13 cellular contexts compared by ENCODE assay signal in genomic region chr19:29675120-29675649, GRCh38. TPM values are rescaled to one million over a fixed set of nuclear protein-coding genes. Genes with fewer than 3 reads are reported as not detected.
A peak's percentile ranks its signal among the peaks of the same experiment; 100 is the strongest.
DNase-seq lines count a peak whose midpoint lies in the region; ATAC-seq and TF ChIP-seq lines count a peak whose summit lies in the region.
"Had no signal": no experiment of that assay in that cellular context is flagged by ENCODE, and none has a peak within 500 bp of the region (broad histone marks: within the 10 kb centered on the region; RNA-seq: fewer than 3 reads in every experiment).

No MANE protein-coding gene starts in this region.

- TF ChIP-seq CTCF in A673 (conservative IDR thresholded peaks at IDR 0.05; ENCODE audit: low read depth, low read length) = no peak

- H3K4me1 Mint-ChIP-seq in activated naive CD8-positive, alpha-beta T cell treated with anti-CD3 and anti-CD28 coated beads, Interleukin-2, amount 10 ng/mL, durations not matched to agents 7 days and 5 days = peaks cover 52% of the 10 kb centered on the region
- H3K4me1 Mint-ChIP-seq in activated naive CD8-positive, alpha-beta T cell treated with anti-CD3 and anti-CD28 coated beads for 36 hours = peaks cover 70% of the 10 kb centered on the region
- H3K4me1 Mint-ChIP-seq in stimulated activated effector memory CD8-positive, alpha-beta T cell treated with anti-CD3 and anti-CD28 coated beads, Interleukin-12 subunit alpha, Interleukin-12 subunit beta, amount 100 ng/mL, for 72 hours = peaks cover 88% of the 10 kb centered on the region

- H3K27ac ChIP-seq in KOPT-K1 (ENCODE audit: low read depth, low read length, poor library complexity, severe bottlenecking) (peak overlapping the region; percentile 92), A673 (ENCODE audit: low read depth, low read length, poor library complexity, severe bottlenecking) (no peak overlapping the region)
- H3K27ac ChIP-seq: ovary had no signal

- no peak overlapping the region for H3K27ac Mint-ChIP-seq in activated naive CD8-positive, alpha-beta T cell treated with anti-CD3 and anti-CD28 coated beads, Interleukin-2, amount 10 ng/mL, durations not matched to agents 7 days and 5 days
- H3K27ac Mint-ChIP-seq in activated naive CD8-positive, alpha-beta T cell treated with anti-CD3 and anti-CD28 coated beads for 36 hours = no peak overlapping the region
- H3K27ac Mint-ChIP-seq in stimulated activated effector memory CD8-positive, alpha-beta T cell treated with anti-CD3 and anti-CD28 coated beads, Interleukin-12 subunit alpha, Interleukin-12 subunit beta, amount 100 ng/mL, for 72 hours = peak overlapping the region; percentile 89

- no peak for ATAC-seq in activated naive CD8-positive, alpha-beta T cell treated with anti-CD3 and anti-CD28 coated beads, Interleukin-2, amount 10 ng/mL, durations not matched to agents 7 days and 5 days (ENCODE audit: low read depth)
- peak; percentile 2 for ATAC-seq in left lobe of liver
- ATAC-seq in stimulated activated effector memory CD8-positive, alpha-beta T cell treated with anti-CD3 and anti-CD28 coated beads, Interleukin-12 subunit alpha, Interleukin-12 subunit beta, amount 100 ng/mL, for 72 hours = no peak
- ATAC-seq: gastroesophageal sphincter; stimulated activated naive CD8-positive, alpha-beta T cell treated with anti-CD3 and anti-CD28 coated beads, Interleukin-15, Interleukin-2, amounts not matched to agents 100 U/mL and 50 U/mL, for 24 hours had no signal

- H3K36me3 Mint-ChIP-seq in activated naive CD8-positive, alpha-beta T cell treated with anti-CD3 and anti-CD28 coated beads, Interleukin-2, amount 10 ng/mL, durations not matched to agents 7 days and 5 days = peaks cover 24% of the 10 kb centered on the region
- peaks cover 38% of the 10 kb centered on the region for H3K36me3 Mint-ChIP-seq in activated naive CD8-positive, alpha-beta T cell treated with anti-CD3 and anti-CD28 coated beads for 36 hours
- peaks cover 88% of the 10 kb centered on the region for H3K36me3 Mint-ChIP-seq in stimulated activated effector memory CD8-positive, alpha-beta T cell treated with anti-CD3 and anti-CD28 coated beads, Interleukin-12 subunit alpha, Interleukin-12 subunit beta, amount 100 ng/mL, for 72 hours

- no peaks in the 10 kb centered on the region for H3K9me3 Mint-ChIP-seq in activated naive CD8-positive, alpha-beta T cell treated with anti-CD3 and anti-CD28 coated beads, Interleukin-2, amount 10 ng/mL, durations not matched to agents 7 days and 5 days
- peaks cover 5% of the 10 kb centered on the region for H3K9me3 Mint-ChIP-seq in activated naive CD8-positive, alpha-beta T cell treated with anti-CD3 and anti-CD28 coated beads for 36 hours
- no peaks in the 10 kb centered on the region for H3K9me3 Mint-ChIP-seq in stimulated activated effector memory CD8-positive, alpha-beta T cell treated with anti-CD3 and anti-CD28 coated beads, Interleukin-12 subunit alpha, Interleukin-12 subunit beta, amount 100 ng/mL, for 72 hours

- CTCF ChIA-PET in A673 (lab: Charles Lee) = no interaction called here

- no peaks in the 10 kb centered on the region for H3K4me1 ChIP-seq in A673 (ENCODE audit: insufficient read depth, low read length, poor library complexity, severe bottlenecking)

- H3K4me3 Mint-ChIP-seq in activated naive CD8-positive, alpha-beta T cell treated with anti-CD3 and anti-CD28 coated beads, Interleukin-2, amount 10 ng/mL, durations not matched to agents 7 days and 5 days = no peak overlapping the region
- H3K4me3 Mint-ChIP-seq in activated naive CD8-positive, alpha-beta T cell treated with anti-CD3 and anti-CD28 coated beads for 36 hours = no peak overlapping the region
- peak overlapping the region; percentile 47 for H3K4me3 Mint-ChIP-seq in stimulated activated effector memory CD8-positive, alpha-beta T cell treated with anti-CD3 and anti-CD28 coated beads, Interleukin-12 subunit alpha, Interleukin-12 subunit beta, amount 100 ng/mL, for 72 hours

- peaks cover 49% of the 10 kb centered on the region for H3K36me3 ChIP-seq in KOPT-K1 (ENCODE audit: insufficient read depth, low read length)
- no peaks in the 10 kb centered on the region for H3K36me3 ChIP-seq in A673 (ENCODE audit: insufficient read depth, low read length, poor library complexity, severe bottlenecking)
- H3K36me3 ChIP-seq: ovary had no signal

- BruUV-seq in A673 (replicated peaks; lab: Mats Ljungman, UMichigan) = no TSS peak

- H3K4me3 ChIP-seq in A673 (ENCODE audit: low read depth, low read length, poor library complexity, severe bottlenecking) = no peak overlapping the region
- H3K4me3 ChIP-seq: gastroesophageal sphincter, ovary had no signal

- peak; percentile 26 for DNase-seq in activated naive CD8-positive, alpha-beta T cell treated with anti-CD3 and anti-CD28 coated beads, Interleukin-2, amount 10 ng/mL, durations not matched to agents 7 days and 5 days
- no peak for DNase-seq in activated naive CD8-positive, alpha-beta T cell treated with anti-CD3 and anti-CD28 coated beads for 36 hours
- DNase-seq in left lobe of liver (ENCODE audit: low spot score) = no peak
- no peak for DNase-seq in stimulated activated effector memory CD8-positive, alpha-beta T cell treated with anti-CD3 and anti-CD28 coated beads, Interleukin-12 subunit alpha, Interleukin-12 subunit beta, amount 100 ng/mL, for 72 hours (ENCODE audit: low spot score in 2 of 2)
- DNase-seq in A673 (ENCODE audit: low spot score) = no peak
- DNase-seq in NCI-H524 treated with DMSO at 0.1 percent for 48 hours (lab: John Stamatoyannopoulos, UW) = no peak
- no peak for DNase-seq in NCI-H1436 treated with DMSO at 0.1 percent for 48 hours (lab: John Stamatoyannopoulos, UW)
- DNase-seq: amniotic stem cell; DMS153; stimulated activated naive CD8-positive, alpha-beta T cell treated with anti-CD3 and anti-CD28 coated beads, Interleukin-15, Interleukin-2, amounts not matched to agents 100 U/mL and 50 U/mL, for 24 hours had no signal

- POLR2A ChIA-PET in activated naive CD8-positive, alpha-beta T cell treated with anti-CD3 and anti-CD28 coated beads, Interleukin-2, amount 10 ng/mL, durations not matched to agents 7 days and 5 days (lab: Charles Lee) = interaction anchor here (2.2 kb wide), 1 partner anchor 10 kb away, joined by 5 read pairs; the partner anchor contains the start of gene PLEKHF1
- POLR2A ChIA-PET in A673 (lab: Charles Lee; ENCODE audit: low non-redundant PET) = no interaction called here

- H3K9me3 ChIP-seq in KOPT-K1 (ENCODE audit: insufficient read depth, low read length, poor library complexity, severe bottlenecking) (no peaks in the 10 kb centered on the region), A673 (ENCODE audit: low read depth, low read length, poor library complexity, severe bottlenecking) (no peaks in the 10 kb centered on the region)
- H3K9me3 ChIP-seq: gastroesophageal sphincter, ovary had no signal

- intact Hi-C loops in A673 (cut with micrococcal nuclease; ENCODE audit: unreplicated experiment) = no loop called here

- no peaks in the 10 kb centered on the region for H3K27me3 Mint-ChIP-seq in activated naive CD8-positive, alpha-beta T cell treated with anti-CD3 and anti-CD28 coated beads, Interleukin-2, amount 10 ng/mL, durations not matched to agents 7 days and 5 days
- no peaks in the 10 kb centered on the region for H3K27me3 Mint-ChIP-seq in activated naive CD8-positive, alpha-beta T cell treated with anti-CD3 and anti-CD28 coated beads for 36 hours

- H3K27me3 ChIP-seq in A673 (replicated peaks; ENCODE audit: insufficient read depth, low read depth, low read length, poor library complexity) = no peaks in the 10 kb centered on the region
- H3K27me3 ChIP-seq: gastroesophageal sphincter, ovary had no signal

RNA-seq across cellular contexts. Expression of gene PLEKHF1, which starts 9.9 kb away (rescaled TPM):
- 10 to 100 TPM; 33.3 to 35.9 TPM for total RNA-seq in activated naive CD8-positive, alpha-beta T cell treated with anti-CD3 and anti-CD28 coated beads, Interleukin-2, amount 10 ng/mL, durations not matched to agents 7 days and 5 days
- total RNA-seq in activated naive CD8-positive, alpha-beta T cell treated with anti-CD3 and anti-CD28 coated beads for 36 hours = 10 to 100 TPM; 21.7 to 22.2 TPM
- total RNA-seq in left lobe of liver (11.3 TPM), A673 (2021) (not detected in 2 replicates)

RNA-seq across cellular contexts. Expression of gene C19orf12, which starts 39.9 kb away (rescaled TPM):
- total RNA-seq in activated naive CD8-positive, alpha-beta T cell treated with anti-CD3 and anti-CD28 coated beads, Interleukin-2, amount 10 ng/mL, durations not matched to agents 7 days and 5 days = 10 to 100 TPM; 31.8 to 38.2 TPM
- total RNA-seq in activated naive CD8-positive, alpha-beta T cell treated with anti-CD3 and anti-CD28 coated beads for 36 hours = 10 to 100 TPM; 30.9 to 32.3 TPM
- total RNA-seq in left lobe of liver (52.3 TPM), A673 (2021) (26.8 and 28.6 TPM in 2 replicates)

Comparison
In these comparisons a context has a peak if more than half of its experiments do, and no peak if none do; other contexts are left out.
1. RNA of gene PLEKHF1, which starts 9.9 kb away (total RNA-seq): 33.3 to 35.9 TPM in activated naive CD8-positive, alpha-beta T cell treated with anti-CD3 and anti-CD28 coated beads, Interleukin-2, amount 10 ng/mL, durations not matched to agents 7 days and 5 days, 21.7 to 22.2 TPM in activated naive CD8-positive, alpha-beta T cell treated with anti-CD3 and anti-CD28 coated beads for 36 hours and 11.3 TPM in left lobe of liver (single experiment); not detected in A673; every median in the first group is over 10 times any median in the second.